1 cellular context compared by ENCODE assay signal in the genomic region with DNA sequence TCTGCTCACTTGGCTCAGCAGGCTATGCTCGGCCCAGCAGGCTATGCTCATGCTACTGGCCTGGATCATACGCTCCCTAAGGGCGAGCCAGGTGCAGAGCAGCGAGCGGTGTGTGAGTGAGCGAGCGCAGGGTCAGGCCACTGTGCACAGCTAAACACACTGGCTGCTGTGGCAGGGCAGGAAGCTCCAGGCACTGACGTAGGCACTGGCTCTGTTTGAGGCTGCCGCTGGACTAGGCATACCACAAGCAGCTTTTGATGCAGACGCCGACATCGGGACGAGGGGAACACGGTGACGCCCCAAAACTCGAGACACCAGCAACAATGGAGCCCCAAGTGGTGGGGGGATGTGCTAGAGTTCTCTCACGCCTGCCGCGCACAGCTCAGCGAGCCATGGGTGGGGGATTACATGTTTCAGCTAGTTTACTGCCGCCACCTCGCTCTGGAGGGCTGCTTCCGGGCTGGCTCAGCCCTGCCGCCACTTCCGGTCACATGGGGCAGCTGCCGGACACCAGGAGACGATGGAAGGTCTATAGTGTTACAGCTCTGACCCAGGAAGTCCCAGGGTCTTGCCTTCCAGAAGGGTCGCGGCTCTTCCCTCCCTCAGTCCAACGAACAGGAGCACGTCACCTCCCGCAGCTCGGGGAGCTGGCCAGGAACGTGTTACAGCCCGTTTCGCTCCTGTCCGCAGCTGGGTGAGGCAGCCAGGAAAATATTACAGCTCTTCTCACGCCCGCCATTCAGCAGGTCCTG.
TF ChIP-seq lines count a peak whose summit lies in the region.

No MANE protein-coding gene starts in this region.

TF ChIP-seq in K562, 482 proteins besides CTCF, POLR2A, EP300 and RAD21 (continued from another document and continues in another):
- peak; percentile 90; the same call in 1 of the 2 replicates for TF ChIP-seq AFF4 (CRISPR knock-in tag; IDR thresholded peaks at IDR 0.05)
- TF ChIP-seq SMARCB1 (IDR thresholded peaks at IDR 0.05; ENCODE audit: insufficient read length, low read depth), result no peak
- peak; percentile 83 for TF ChIP-seq ZBTB40 (IDR thresholded peaks at IDR 0.05)
- no peak for TF ChIP-seq ZBTB40 (CRISPR knock-in tag; IDR thresholded peaks at IDR 0.05)
- TF ChIP-seq, protein P1, sequence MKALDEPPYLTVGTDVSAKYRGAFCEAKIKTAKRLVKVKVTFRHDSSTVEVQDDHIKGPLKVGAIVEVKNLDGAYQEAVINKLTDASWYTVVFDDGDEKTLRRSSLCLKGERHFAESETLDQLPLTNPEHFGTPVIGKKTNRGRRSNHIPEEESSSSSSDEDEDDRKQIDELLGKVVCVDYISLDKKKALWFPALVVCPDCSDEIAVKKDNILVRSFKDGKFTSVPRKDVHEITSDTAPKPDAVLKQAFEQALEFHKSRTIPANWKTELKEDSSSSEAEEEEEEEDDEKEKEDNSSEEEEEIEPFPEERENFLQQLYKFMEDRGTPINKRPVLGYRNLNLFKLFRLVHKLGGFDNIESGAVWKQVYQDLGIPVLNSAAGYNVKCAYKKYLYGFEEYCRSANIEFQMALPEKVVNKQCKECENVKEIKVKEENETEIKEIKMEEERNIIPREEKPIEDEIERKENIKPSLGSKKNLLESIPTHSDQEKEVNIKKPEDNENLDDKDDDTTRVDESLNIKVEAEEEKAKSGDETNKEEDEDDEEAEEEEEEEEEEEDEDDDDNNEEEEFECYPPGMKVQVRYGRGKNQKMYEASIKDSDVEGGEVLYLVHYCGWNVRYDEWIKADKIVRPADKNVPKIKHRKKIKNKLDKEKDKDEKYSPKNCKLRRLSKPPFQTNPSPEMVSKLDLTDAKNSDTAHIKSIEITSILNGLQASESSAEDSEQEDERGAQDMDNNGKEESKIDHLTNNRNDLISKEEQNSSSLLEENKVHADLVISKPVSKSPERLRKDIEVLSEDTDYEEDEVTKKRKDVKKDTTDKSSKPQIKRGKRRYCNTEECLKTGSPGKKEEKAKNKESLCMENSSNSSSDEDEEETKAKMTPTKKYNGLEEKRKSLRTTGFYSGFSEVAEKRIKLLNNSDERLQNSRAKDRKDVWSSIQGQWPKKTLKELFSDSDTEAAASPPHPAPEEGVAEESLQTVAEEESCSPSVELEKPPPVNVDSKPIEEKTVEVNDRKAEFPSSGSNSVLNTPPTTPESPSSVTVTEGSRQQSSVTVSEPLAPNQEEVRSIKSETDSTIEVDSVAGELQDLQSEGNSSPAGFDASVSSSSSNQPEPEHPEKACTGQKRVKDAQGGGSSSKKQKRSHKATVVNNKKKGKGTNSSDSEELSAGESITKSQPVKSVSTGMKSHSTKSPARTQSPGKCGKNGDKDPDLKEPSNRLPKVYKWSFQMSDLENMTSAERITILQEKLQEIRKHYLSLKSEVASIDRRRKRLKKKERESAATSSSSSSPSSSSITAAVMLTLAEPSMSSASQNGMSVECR (CRISPR knock-in tag; IDR thresholded peaks at IDR 0.05), result peak; percentile 54; the same call in 1 of the 2 replicates
- TF ChIP-seq ZNF12 (CRISPR knock-in tag; IDR thresholded peaks at IDR 0.05), result no peak
- no peak for TF ChIP-seq ZNF316 (IDR thresholded peaks at IDR 0.05)
- TF ChIP-seq RFX5 (IDR thresholded peaks at IDR 0.05; ENCODE audit: low read depth, low read length), result no peak
- TF ChIP-seq YY1 (IDR thresholded peaks at IDR 0.05; ENCODE audit: borderline replicate concordance in 1 of 3, control insufficient read depth in 1 of 3, extremely low read depth in 1 of 3, insufficient read depth in 3 of 3, insufficient read length in 1 of 3, insufficient replicate concordance in 2 of 3, low read depth in 1 of 3, low read length in 2 of 3), result peak in 1 of 3 experiments; percentile 6
- TF ChIP-seq MLX (CRISPR knock-in tag; conservative IDR thresholded peaks at IDR 0.05), result 0 out of 4 replicates have a peak, but pooled peaks of 1 of the 2 experiments have one; percentile 29
- no peak for TF ChIP-seq ZNF347 (CRISPR knock-in tag; IDR thresholded peaks at IDR 0.05; ENCODE audit: low read depth)
- TF ChIP-seq ZNF175 (CRISPR knock-in tag; IDR thresholded peaks at IDR 0.05; ENCODE audit: low read depth), result 0 out of 2 replicates have a peak, but pooled peaks have one; percentile 70
- TF ChIP-seq PCBP1 (IDR thresholded peaks at IDR 0.05; ENCODE audit: low read depth, low read length, poor library complexity, severe bottlenecking), result no peak
- peak; percentile 53 to 60; a peak in 3 of 4 replicates for TF ChIP-seq NRF1 (conservative IDR thresholded peaks at IDR 0.05 in 1 of 2, IDR thresholded peaks at IDR 0.05 in 1 of 2)
- 0 out of 2 replicates have a peak, but pooled peaks have one; percentile 20 for TF ChIP-seq KLF1 (tag; IDR thresholded peaks at IDR 0.05)
- peak; percentile 74; the same call in 1 of the 2 replicates for TF ChIP-seq ZNF232 (CRISPR knock-in tag; IDR thresholded peaks at IDR 0.05)
- TF ChIP-seq GABPB1 (CRISPR knock-in tag; IDR thresholded peaks at IDR 0.05), result peak; percentile 92
- TF ChIP-seq TBP (optimal IDR thresholded peaks at IDR 0.05; ENCODE audit: low read depth, low read length), result peak; percentile 31
- TF ChIP-seq, protein P2, sequence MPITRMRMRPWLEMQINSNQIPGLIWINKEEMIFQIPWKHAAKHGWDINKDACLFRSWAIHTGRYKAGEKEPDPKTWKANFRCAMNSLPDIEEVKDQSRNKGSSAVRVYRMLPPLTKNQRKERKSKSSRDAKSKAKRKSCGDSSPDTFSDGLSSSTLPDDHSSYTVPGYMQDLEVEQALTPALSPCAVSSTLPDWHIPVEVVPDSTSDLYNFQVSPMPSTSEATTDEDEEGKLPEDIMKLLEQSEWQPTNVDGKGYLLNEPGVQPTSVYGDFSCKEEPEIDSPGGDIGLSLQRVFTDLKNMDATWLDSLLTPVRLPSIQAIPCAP (CRISPR knock-in tag; IDR thresholded peaks at IDR 0.05; ENCODE audit: borderline replicate concordance), result no peak
- TF ChIP-seq, protein P3, sequence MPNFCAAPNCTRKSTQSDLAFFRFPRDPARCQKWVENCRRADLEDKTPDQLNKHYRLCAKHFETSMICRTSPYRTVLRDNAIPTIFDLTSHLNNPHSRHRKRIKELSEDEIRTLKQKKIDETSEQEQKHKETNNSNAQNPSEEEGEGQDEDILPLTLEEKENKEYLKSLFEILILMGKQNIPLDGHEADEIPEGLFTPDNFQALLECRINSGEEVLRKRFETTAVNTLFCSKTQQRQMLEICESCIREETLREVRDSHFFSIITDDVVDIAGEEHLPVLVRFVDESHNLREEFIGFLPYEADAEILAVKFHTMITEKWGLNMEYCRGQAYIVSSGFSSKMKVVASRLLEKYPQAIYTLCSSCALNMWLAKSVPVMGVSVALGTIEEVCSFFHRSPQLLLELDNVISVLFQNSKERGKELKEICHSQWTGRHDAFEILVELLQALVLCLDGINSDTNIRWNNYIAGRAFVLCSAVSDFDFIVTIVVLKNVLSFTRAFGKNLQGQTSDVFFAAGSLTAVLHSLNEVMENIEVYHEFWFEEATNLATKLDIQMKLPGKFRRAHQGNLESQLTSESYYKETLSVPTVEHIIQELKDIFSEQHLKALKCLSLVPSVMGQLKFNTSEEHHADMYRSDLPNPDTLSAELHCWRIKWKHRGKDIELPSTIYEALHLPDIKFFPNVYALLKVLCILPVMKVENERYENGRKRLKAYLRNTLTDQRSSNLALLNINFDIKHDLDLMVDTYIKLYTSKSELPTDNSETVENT (CRISPR knock-in tag; IDR thresholded peaks at IDR 0.05), result no peak
- TF ChIP-seq CBX5 (IDR thresholded peaks at IDR 0.05; ENCODE audit: borderline replicate concordance, low read depth), result 0 out of 2 replicates have a peak, but pooled peaks have one; percentile 16
- TF ChIP-seq TCF7L2 (IDR thresholded peaks at IDR 0.05; ENCODE audit: low read depth, low read length), result no peak
- no peak for TF ChIP-seq SNAPC5 (CRISPR knock-in tag; IDR thresholded peaks at IDR 0.05)
- TF ChIP-seq HMGXB4 (CRISPR knock-in tag; IDR thresholded peaks at IDR 0.05), result no peak
- no peak for TF ChIP-seq HDAC8 (tag; IDR thresholded peaks at IDR 0.05)
